16 cellular contexts compared by ENCODE assay signal in genomic region chr2:30629866-30630265, GRCh38.
DNase-seq lines count a peak whose midpoint lies in the region; ATAC-seq lines count a peak whose summit lies in the region.
"Had no signal": no experiment of that assay in that cellular context is flagged by ENCODE, and none has a peak within 500 bp of the region (broad histone marks: within the 10 kb centered on the region; RNA-seq: fewer than 3 reads in every experiment).

No MANE protein-coding gene starts in this region.

- peak; percentile 24 for DNase-seq in HK-2 (ENCODE audit: unreplicated experiment)
- DNase-seq in astrocyte of the hippocampus (ENCODE audit: low read depth, low spot score) = peak; percentile 28
- DNase-seq in foreskin melanocyte = peak; percentile 31
- no peak for DNase-seq in C1 segment of cervical spinal cord (lab: John Stamatoyannopoulos, UW)
- DNase-seq in activated T-helper 2 cell treated with anti-CD3 and anti-CD28 coated beads, Interferon-gamma antibody, Interleukin-2, Interleukin-4, amounts not matched to agents 10 μg/mL and 5 μg/mL and 100 μg/mL, durations not matched to agents 14 hours and 24 hours and 36 hours (ENCODE audit: low spot score) = no peak
- DNase-seq in NCI-H1092 treated with DMSO at 0.1 percent for 48 hours (lab: John Stamatoyannopoulos, UW) = no peak
- DNase-seq: cerebellar nuclear complex, H9, head of caudate nucleus, immature natural killer cell, natural killer cell, NCI-H2081 treated with DMSO at 0.1 percent for 48 hours, NCI-H524 treated with DMSO at 0.1 percent for 48 hours, spleen had no signal

- H3K36me3 Mint-ChIP-seq in activated T-helper 2 cell treated with anti-CD3 and anti-CD28 coated beads, Interferon-gamma antibody, Interleukin-2, Interleukin-4, amounts not matched to agents 10 μg/mL and 5 μg/mL and 100 μg/mL, durations not matched to agents 14 hours and 24 hours and 36 hours (ENCODE audit: low read depth) = no peaks in the 10 kb centered on the region
- H3K36me3 Mint-ChIP-seq: natural killer cell had no signal

- H3K9me3 Mint-ChIP-seq in activated T-helper 2 cell treated with anti-CD3 and anti-CD28 coated beads, Interferon-gamma antibody, Interleukin-2, Interleukin-4, amounts not matched to agents 10 μg/mL and 5 μg/mL and 100 μg/mL, durations not matched to agents 14 hours and 24 hours and 36 hours = no peaks in the 10 kb centered on the region
- H3K9me3 Mint-ChIP-seq: CD14-positive monocyte, H9, immature natural killer cell, natural killer cell had no signal

- H3K27ac Mint-ChIP-seq in activated T-helper 2 cell treated with anti-CD3 and anti-CD28 coated beads, Interferon-gamma antibody, Interleukin-2, Interleukin-4, amounts not matched to agents 10 μg/mL and 5 μg/mL and 100 μg/mL, durations not matched to agents 14 hours and 24 hours and 36 hours = no peak overlapping the region
- H3K27ac Mint-ChIP-seq: CD14-positive monocyte, H9, immature natural killer cell, natural killer cell had no signal

- intact Hi-C loops in activated T-helper 2 cell treated with anti-CD3 and anti-CD28 coated beads, Interferon-gamma antibody, Interleukin-2, Interleukin-4, amounts not matched to agents 10 μg/mL and 5 μg/mL and 100 μg/mL, durations not matched to agents 14 hours and 24 hours and 36 hours (cut with micrococcal nuclease) = no loop called here

- peaks cover 21% of the 10 kb centered on the region for H3K4me1 Mint-ChIP-seq in activated T-helper 2 cell treated with anti-CD3 and anti-CD28 coated beads, Interferon-gamma antibody, Interleukin-2, Interleukin-4, amounts not matched to agents 10 μg/mL and 5 μg/mL and 100 μg/mL, durations not matched to agents 14 hours and 24 hours and 36 hours (ENCODE audit: low read depth)
- H3K4me1 Mint-ChIP-seq: CD14-positive monocyte had no signal

- H3K4me3 Mint-ChIP-seq in activated T-helper 2 cell treated with anti-CD3 and anti-CD28 coated beads, Interferon-gamma antibody, Interleukin-2, Interleukin-4, amounts not matched to agents 10 μg/mL and 5 μg/mL and 100 μg/mL, durations not matched to agents 14 hours and 24 hours and 36 hours (ENCODE audit: low read depth) = no peak overlapping the region
- H3K4me3 Mint-ChIP-seq: CD14-positive monocyte, H9, immature natural killer cell, natural killer cell had no signal

- H3K27me3 Mint-ChIP-seq in activated T-helper 2 cell treated with anti-CD3 and anti-CD28 coated beads, Interferon-gamma antibody, Interleukin-2, Interleukin-4, amounts not matched to agents 10 μg/mL and 5 μg/mL and 100 μg/mL, durations not matched to agents 14 hours and 24 hours and 36 hours (ENCODE audit: low read depth) = no peaks in the 10 kb centered on the region

- no peak for ATAC-seq in HG03432 (IDR thresholded peaks at IDR 0.05; ENCODE audit: unreplicated experiment)
- ATAC-seq: natural killer cell had no signal

Comparison
In these comparisons a context has a peak if more than half of its experiments do, and no peak if none do; other contexts are left out.
1. DNase-seq: peak in HK-2 (single experiment), astrocyte of the hippocampus (single experiment) and foreskin melanocyte (single experiment); none in C1 segment of cervical spinal cord (0 of 14), activated T-helper 2 cell treated with anti-CD3 and anti-CD28 coated beads, Interferon-gamma antibody, Interleukin-2, Interleukin-4, amounts not matched to agents 10 μg/mL and 5 μg/mL and 100 μg/mL, durations not matched to agents 14 hours and 24 hours and 36 hours (single experiment) and NCI-H1092 treated with DMSO at 0.1 percent for 48 hours (single experiment).